Comparison of ENCODE assay signal across 20 cellular contexts in the genomic region with DNA sequence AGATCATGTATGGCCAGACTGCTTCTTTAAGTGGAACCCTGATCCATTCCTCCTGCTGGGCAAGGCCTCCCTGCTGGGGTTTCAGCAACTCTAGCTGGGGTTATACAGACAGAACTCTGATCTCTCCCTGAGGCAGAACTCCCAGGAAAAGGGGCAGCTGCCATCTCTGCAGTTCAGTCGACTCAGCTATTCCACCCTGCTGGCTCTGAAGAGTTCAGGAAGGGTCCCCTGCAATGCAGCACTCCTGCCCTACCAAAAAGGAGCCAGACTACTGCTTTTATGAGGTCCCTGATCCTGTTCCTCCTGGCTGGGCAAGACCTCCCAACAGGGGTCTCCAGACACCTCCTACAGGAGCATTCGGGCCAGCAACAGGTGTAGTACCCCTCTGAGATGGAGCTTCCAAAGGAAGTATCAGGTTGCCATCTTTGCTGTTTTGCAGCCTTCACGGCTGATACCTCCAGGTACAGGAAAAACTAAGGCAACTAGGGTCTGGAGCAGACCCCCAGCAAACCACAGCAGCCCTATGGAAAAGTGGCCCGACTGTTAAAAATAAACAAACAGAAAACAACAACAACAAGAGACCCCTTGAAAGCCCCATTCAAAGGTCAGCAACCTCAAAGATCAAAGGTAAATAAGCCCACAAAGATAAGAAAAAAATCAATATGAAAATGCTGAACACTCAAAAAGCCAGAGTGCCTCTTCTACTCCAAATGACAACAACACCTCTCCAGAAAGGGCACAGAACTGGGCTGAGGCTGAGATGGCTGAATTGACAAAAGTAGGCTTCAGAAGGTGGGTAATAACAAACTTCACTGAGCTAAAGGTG. TPM values are rescaled to one million over a fixed set of nuclear protein-coding genes. Genes with fewer than 3 reads are reported as not detected.
DNase-seq lines count a peak whose midpoint lies in the region; ATAC-seq and TF ChIP-seq lines count a peak whose summit lies in the region.
"Had no signal": no experiment of that assay in that cellular context is flagged by ENCODE, and none has a peak within 500 bp of the region (broad histone marks: within the 10 kb centered on the region; RNA-seq: fewer than 3 reads in every experiment).

No MANE protein-coding gene starts in this region.

- in situ Hi-C loops in Panc1 (cut with HindIII; ENCODE audit: low pct_unique_long_range_greater_than_20kb, low sequenced_read_pairs) = no loop called here

- peaks cover 13% of the 10 kb centered on the region; the same call in 1 of the 2 replicates for H3K4me1 ChIP-seq in Panc1 (ENCODE audit: control insufficient read depth, insufficient read depth, low read length)
- H3K4me1 ChIP-seq in liver (ENCODE audit: control insufficient read depth in 4 of 4, insufficient read depth in 4 of 4, low read length in 3 of 4) = peaks cover 8 to 29% (median 20%) of the 10 kb centered on the region in 4 donors
- H3K4me1 ChIP-seq: BLaER1 had no signal

- H3K9ac ChIP-seq in liver (ENCODE audit: low read depth in 1 of 2, low read length in 2 of 2) = no peak overlapping the region
- H3K9ac ChIP-seq: BLaER1 had no signal

- H3K27me3 ChIP-seq in Panc1 (ENCODE audit: control insufficient read depth, insufficient read depth, low read length) = no peaks in the 10 kb centered on the region
- no peaks in the 10 kb centered on the region for H3K27me3 ChIP-seq in liver (ENCODE audit: control insufficient read depth in 4 of 4, insufficient read depth in 4 of 4, low read length in 3 of 4)
- H3K27me3 ChIP-seq: BLaER1 had no signal

- DNase-seq in NCI-H510A treated with DMSO at 0.1 percent for 48 hours (lab: John Stamatoyannopoulos, UW) = peak; percentile 57
- DNase-seq in NCI-H510A (lab: John Stamatoyannopoulos, UW) = no peak
- no peak for DNase-seq in Panc1 (ENCODE audit: low read depth, low spot score)
- no peak for DNase-seq in NCI-H345 (lab: John Stamatoyannopoulos, UW)
- DNase-seq in anterior cingulate cortex (lab: John Stamatoyannopoulos, UW) = no peak
- DNase-seq in stimulated activated effector memory CD8-positive, alpha-beta T cell treated with anti-CD3 and anti-CD28 coated beads, Interleukin-12 subunit alpha, Interleukin-12 subunit beta, amount 100 ng/mL, for 72 hours (ENCODE audit: low spot score in 2 of 2) = no peak
- DNase-seq: CD8-positive, alpha-beta memory T cell; GDM1; HFFc6; NCI-H1105 treated with DMSO at 0.1 percent for 48 hours; NCI-H187 treated with DMSO at 0.1 percent for 48 hours; NCI-H524 treated with DMSO at 0.1 percent for 48 hours; RPMI8226; SIG-M5 had no signal

- no peaks in the 10 kb centered on the region for H3K9me3 Mint-ChIP-seq in stimulated activated effector memory CD8-positive, alpha-beta T cell treated with anti-CD3 and anti-CD28 coated beads, Interleukin-12 subunit alpha, Interleukin-12 subunit beta, amount 100 ng/mL, for 72 hours
- H3K9me3 Mint-ChIP-seq: CD8-positive, alpha-beta memory T cell; HFFc6 had no signal

- H3K4me3 ChIP-seq in Panc1 (ENCODE audit: low read depth in 2 of 2, low read length in 2 of 2) = no peak overlapping the region
- no peak overlapping the region for H3K4me3 ChIP-seq in liver (ENCODE audit: low read depth in 1 of 3, low read length in 3 of 3)
- H3K4me3 ChIP-seq: BLaER1, GM12878 had no signal

- BruUV-seq in Panc1 (replicated peaks; lab: Mats Ljungman, UMichigan) = no TSS peak

- H3K27ac ChIP-seq in Panc1 (ENCODE audit: low read length) (peak overlapping the region; percentile 57), liver (ENCODE audit: low read depth in 1 of 2, low read length in 2 of 2) (peak overlapping the region; percentile 17 to 45)
- H3K27ac ChIP-seq: BLaER1 had no signal

- H3K9me3 ChIP-seq in Panc1 (ENCODE audit: control insufficient read depth, insufficient read depth, low read depth, low read length) = no peaks in the 10 kb centered on the region
- no peaks in the 10 kb centered on the region for H3K9me3 ChIP-seq in liver (ENCODE audit: control insufficient read depth in 4 of 4, low read length in 3 of 4)
- H3K9me3 ChIP-seq: BLaER1 had no signal

- intact Hi-C loops in Panc1 (cut with micrococcal nuclease; ENCODE audit: unreplicated experiment) = no loop called here

- WGBS in liver = 44% methylated on average over 4 of the region's 4 CpGs

- H3K27ac Mint-ChIP-seq in stimulated activated effector memory CD8-positive, alpha-beta T cell treated with anti-CD3 and anti-CD28 coated beads, Interleukin-12 subunit alpha, Interleukin-12 subunit beta, amount 100 ng/mL, for 72 hours = no peak overlapping the region
- H3K27ac Mint-ChIP-seq: HFFc6 had no signal

- TF ChIP-seq CTCF in Panc1 (IDR thresholded peaks at IDR 0.05) (no peak), liver (IDR thresholded peaks at IDR 0.05; ENCODE audit: low read depth, low read length, missing input control) (no peak)

- H3K36me3 Mint-ChIP-seq in stimulated activated effector memory CD8-positive, alpha-beta T cell treated with anti-CD3 and anti-CD28 coated beads, Interleukin-12 subunit alpha, Interleukin-12 subunit beta, amount 100 ng/mL, for 72 hours = no peaks in the 10 kb centered on the region
- H3K36me3 Mint-ChIP-seq: CD8-positive, alpha-beta memory T cell had no signal

- POLR2A ChIA-PET in Panc1 (lab: Charles Lee) = interaction anchor here (0.7 kb wide), 1 partner anchor 13 kb away, joined by 3 read pairs; no protein-coding TSS in a partner anchor

- ATAC-seq in Panc1 (peak; percentile 33; the same call in 1 of the 2 replicates), HG02840 (IDR thresholded peaks at IDR 0.05; ENCODE audit: low FRiP score, unreplicated experiment) (no peak)
- no peak for ATAC-seq in stimulated activated effector memory CD8-positive, alpha-beta T cell treated with anti-CD3 and anti-CD28 coated beads, Interleukin-12 subunit alpha, Interleukin-12 subunit beta, amount 100 ng/mL, for 72 hours
- ATAC-seq: GM12878 had no signal

- no peaks in the 10 kb centered on the region for H3K4me1 Mint-ChIP-seq in stimulated activated effector memory CD8-positive, alpha-beta T cell treated with anti-CD3 and anti-CD28 coated beads, Interleukin-12 subunit alpha, Interleukin-12 subunit beta, amount 100 ng/mL, for 72 hours
- H3K4me1 Mint-ChIP-seq: CD8-positive, alpha-beta memory T cell had no signal

- H3K36me3 ChIP-seq in Panc1 (ENCODE audit: control insufficient read depth, insufficient read depth, low read length) = no peaks in the 10 kb centered on the region
- H3K36me3 ChIP-seq in liver (ENCODE audit: control insufficient read depth in 4 of 4, insufficient read depth in 3 of 4, low read depth in 1 of 4, low read length in 3 of 4) = no peaks in the 10 kb centered on the region
- H3K36me3 ChIP-seq: BLaER1 had no signal

- TF ChIP-seq RAD21 in liver (IDR thresholded peaks at IDR 0.05) = no peak

- CTCF ChIA-PET in Panc1 (lab: Charles Lee) = no interaction called here

- H3K4me3 Mint-ChIP-seq in stimulated activated effector memory CD8-positive, alpha-beta T cell treated with anti-CD3 and anti-CD28 coated beads, Interleukin-12 subunit alpha, Interleukin-12 subunit beta, amount 100 ng/mL, for 72 hours = no peak overlapping the region
- H3K4me3 Mint-ChIP-seq: CD8-positive, alpha-beta memory T cell; HFFc6 had no signal

TF ChIP-seq in liver, 16 proteins besides CTCF, POLR2A, EP300 and RAD21 (continues in another document):
- no peak for TF ChIP-seq TAF1 (conservative IDR thresholded peaks at IDR 0.05)
- TF ChIP-seq, protein P1, sequence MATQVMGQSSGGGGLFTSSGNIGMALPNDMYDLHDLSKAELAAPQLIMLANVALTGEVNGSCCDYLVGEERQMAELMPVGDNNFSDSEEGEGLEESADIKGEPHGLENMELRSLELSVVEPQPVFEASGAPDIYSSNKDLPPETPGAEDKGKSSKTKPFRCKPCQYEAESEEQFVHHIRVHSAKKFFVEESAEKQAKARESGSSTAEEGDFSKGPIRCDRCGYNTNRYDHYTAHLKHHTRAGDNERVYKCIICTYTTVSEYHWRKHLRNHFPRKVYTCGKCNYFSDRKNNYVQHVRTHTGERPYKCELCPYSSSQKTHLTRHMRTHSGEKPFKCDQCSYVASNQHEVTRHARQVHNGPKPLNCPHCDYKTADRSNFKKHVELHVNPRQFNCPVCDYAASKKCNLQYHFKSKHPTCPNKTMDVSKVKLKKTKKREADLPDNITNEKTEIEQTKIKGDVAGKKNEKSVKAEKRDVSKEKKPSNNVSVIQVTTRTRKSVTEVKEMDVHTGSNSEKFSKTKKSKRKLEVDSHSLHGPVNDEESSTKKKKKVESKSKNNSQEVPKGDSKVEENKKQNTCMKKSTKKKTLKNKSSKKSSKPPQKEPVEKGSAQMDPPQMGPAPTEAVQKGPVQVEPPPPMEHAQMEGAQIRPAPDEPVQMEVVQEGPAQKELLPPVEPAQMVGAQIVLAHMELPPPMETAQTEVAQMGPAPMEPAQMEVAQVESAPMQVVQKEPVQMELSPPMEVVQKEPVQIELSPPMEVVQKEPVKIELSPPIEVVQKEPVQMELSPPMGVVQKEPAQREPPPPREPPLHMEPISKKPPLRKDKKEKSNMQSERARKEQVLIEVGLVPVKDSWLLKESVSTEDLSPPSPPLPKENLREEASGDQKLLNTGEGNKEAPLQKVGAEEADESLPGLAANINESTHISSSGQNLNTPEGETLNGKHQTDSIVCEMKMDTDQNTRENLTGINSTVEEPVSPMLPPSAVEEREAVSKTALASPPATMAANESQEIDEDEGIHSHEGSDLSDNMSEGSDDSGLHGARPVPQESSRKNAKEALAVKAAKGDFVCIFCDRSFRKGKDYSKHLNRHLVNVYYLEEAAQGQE (IDR thresholded peaks at IDR 0.05) = no peak
- peak; percentile 19 for TF ChIP-seq SP1 (IDR thresholded peaks at IDR 0.05)
- TF ChIP-seq, protein P2, sequence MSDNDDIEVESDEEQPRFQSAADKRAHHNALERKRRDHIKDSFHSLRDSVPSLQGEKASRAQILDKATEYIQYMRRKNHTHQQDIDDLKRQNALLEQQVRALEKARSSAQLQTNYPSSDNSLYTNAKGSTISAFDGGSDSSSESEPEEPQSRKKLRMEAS (IDR thresholded peaks at IDR 0.05) = no peak
- no peak for TF ChIP-seq EGR1 (IDR thresholded peaks at IDR 0.05; ENCODE audit: low read depth in 2 of 2)
- TF ChIP-seq FOXA2 (IDR thresholded peaks at IDR 0.05) = peak; percentile 70
- peak; percentile 67 to 80 for TF ChIP-seq RXRA (IDR thresholded peaks at IDR 0.05)
- TF ChIP-seq JUND (IDR thresholded peaks at IDR 0.05) = no peak
- no peak for TF ChIP-seq HNF4G (IDR thresholded peaks at IDR 0.05)
- peak; percentile 38 for TF ChIP-seq FOXA1 (IDR thresholded peaks at IDR 0.05)
- no peak for TF ChIP-seq GABPA (IDR thresholded peaks at IDR 0.05 in 1 of 2, conservative IDR thresholded peaks at IDR 0.05 in 1 of 2)
- TF ChIP-seq, protein P3, sequence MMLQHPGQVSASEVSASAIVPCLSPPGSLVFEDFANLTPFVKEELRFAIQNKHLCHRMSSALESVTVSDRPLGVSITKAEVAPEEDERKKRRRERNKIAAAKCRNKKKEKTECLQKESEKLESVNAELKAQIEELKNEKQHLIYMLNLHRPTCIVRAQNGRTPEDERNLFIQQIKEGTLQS (IDR thresholded peaks at IDR 0.05) = no peak
- TF ChIP-seq HNF4A (conservative IDR thresholded peaks at IDR 0.05) = peak; percentile 42 to 55
- TF ChIP-seq YY1 (IDR thresholded peaks at IDR 0.05) = peak; percentile 33
- no peak for TF ChIP-seq NR2F2 (IDR thresholded peaks at IDR 0.05)

RNA-seq across cellular contexts. Expression of a gene that starts 14.2 kb away (rescaled TPM):
- total RNA-seq in Panc1 (2021; ENCODE audit: unreplicated experiment) (5.8 TPM), liver (1,000 to 10,000 TPM; 1,260 to 1,748 TPM)
- polyA plus RNA-seq in Panc1 (2012; ENCODE audit: insufficient read length) = 15.2 TPM
- 1,000 to 10,000 TPM in 1 of 2 donors, 100 to 1,000 TPM in 1; 565 to 1,294 TPM for polyA plus RNA-seq in liver
- total RNA-seq: A172; CD8-positive, alpha-beta memory T cell; HFFc6; OCI-LY7 had no signal
- polyA plus RNA-seq: CD8-positive, alpha-beta memory T cell had no signal

Comparison
In these comparisons a context has a peak if more than half of its experiments do, and no peak if none do; other contexts are left out.
1. RNA of a gene that starts 14.2 kb away (total RNA-seq): 1,260 to 1,748 TPM in liver; 5.8 TPM in Panc1 (single experiment); every median in the first group is over 100 times any median in the second.